8 cellular contexts compared by ENCODE assay signal in the genomic region with DNA sequence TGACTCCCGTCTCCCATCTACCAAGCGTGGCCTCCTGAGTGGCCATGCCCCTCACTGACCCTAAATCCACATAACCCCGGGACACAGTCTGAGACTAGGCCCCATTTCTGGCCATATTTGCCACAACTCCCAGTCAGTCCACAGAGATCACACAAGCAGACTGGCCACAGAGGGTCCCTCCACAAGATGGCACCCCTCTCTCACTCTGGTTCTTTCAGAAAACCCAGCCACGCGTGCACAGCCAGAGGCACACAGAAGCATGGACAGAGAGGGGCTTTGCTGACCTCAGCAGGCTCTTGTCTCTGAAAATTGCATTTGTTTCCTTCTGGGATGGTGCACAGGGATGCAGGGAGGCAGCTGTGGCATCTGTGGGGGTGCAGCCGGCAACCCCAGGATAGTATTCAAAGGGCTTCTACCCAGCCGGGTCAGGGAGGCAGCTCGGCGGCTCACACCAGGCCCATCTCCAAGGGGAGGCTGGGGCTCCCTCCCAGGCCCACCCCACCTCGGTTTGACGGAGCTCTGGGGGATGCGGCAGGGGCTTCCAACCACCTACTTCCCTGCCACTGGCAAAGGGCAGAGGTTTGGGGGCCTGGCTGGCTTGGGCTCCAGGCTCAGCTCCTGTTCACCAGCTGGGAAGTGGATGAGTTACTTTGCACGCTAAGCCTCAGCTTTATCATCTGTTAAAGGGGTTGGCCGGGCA. TPM values are rescaled to one million over a fixed set of nuclear protein-coding genes. Genes with fewer than 3 reads are reported as not detected.
DNase-seq lines count a peak whose midpoint lies in the region; ATAC-seq, FAIRE-seq and TF ChIP-seq lines count a peak whose summit lies in the region.

No MANE protein-coding gene starts in this region.

- H3K4me3 ChIP-seq in K562, result no peak overlapping the region

- H3K27me3 ChIP-seq in K562 (ENCODE audit: control insufficient read depth in 2 of 2, insufficient read depth in 2 of 2, low read length in 2 of 2), result peaks cover 2 to 30% of the 10 kb centered on the region in 2 experiments; a peak in 3 of 5 replicates

- FAIRE-seq in K562 (lab: Jason Lieb, UNC), result no peak

- ATAC-seq in K562, result peak; percentile 49; the same call in 1 of the 3 replicates
- ATAC-seq in GM19397 (IDR thresholded peaks at IDR 0.05; ENCODE audit: unreplicated experiment), result no peak

- H3K27ac Mint-ChIP-seq in activated CD4-positive, alpha-beta memory T cell treated with anti-CD3 and anti-CD28 coated beads for 36 hours, result no peak overlapping the region
- H3K27ac Mint-ChIP-seq in activated CD4-positive, alpha-beta memory T cell treated with anti-CD3 and anti-CD28 coated beads, Interleukin-2, amount 10 ng/mL, durations not matched to agents 7 days and 5 days, result no peak overlapping the region

- H3K27me3 Mint-ChIP-seq in activated CD4-positive, alpha-beta memory T cell treated with anti-CD3 and anti-CD28 coated beads for 36 hours, result no peaks in the 10 kb centered on the region
- no peaks in the 10 kb centered on the region for H3K27me3 Mint-ChIP-seq in activated CD4-positive, alpha-beta memory T cell treated with anti-CD3 and anti-CD28 coated beads, Interleukin-2, amount 10 ng/mL, durations not matched to agents 7 days and 5 days

- H3K36me3 Mint-ChIP-seq in activated CD4-positive, alpha-beta memory T cell treated with anti-CD3 and anti-CD28 coated beads for 36 hours, result no peaks in the 10 kb centered on the region
- no peaks in the 10 kb centered on the region for H3K36me3 Mint-ChIP-seq in activated CD4-positive, alpha-beta memory T cell treated with anti-CD3 and anti-CD28 coated beads, Interleukin-2, amount 10 ng/mL, durations not matched to agents 7 days and 5 days (ENCODE audit: low read depth)

- in situ Hi-C loops in K562 (cut with MboI), result no loop called here

- TF ChIP-seq CTCF in K562 (IDR thresholded peaks at IDR 0.05 in 2 of 3, conservative IDR thresholded peaks at IDR 0.05 in 1 of 3; ENCODE audit: insufficient read depth in 2 of 3, low read depth in 1 of 3, low read length in 3 of 3), result peak; percentile 43 to 48 (median 47); a peak in 4 of 6 replicates

- WGBS in K562 (ENCODE audit: insufficient coverage, low coverage, missing lambda C conversion rate), result 1% methylated on average over 8 of the region's 14 CpGs

- peak; percentile 32 for DNase-seq in activated CD4-positive, alpha-beta memory T cell treated with anti-CD3 and anti-CD28 coated beads for 36 hours
- DNase-seq in activated CD4-positive, alpha-beta memory T cell treated with anti-CD3 and anti-CD28 coated beads, Interleukin-2, amount 10 ng/mL, durations not matched to agents 7 days and 5 days, result no peak
- DNase-seq in NAMALWA (ENCODE audit: low spot score), result peak; percentile 34
- DNase-seq in K562 (ENCODE audit: extremely low read depth in 1 of 4, low spot score in 3 of 4), result peak; percentile 12 to 26 (median 16)
- peak; percentile 88 for DNase-seq in islet precursor cell
- DNase-seq in stromal cell of bone marrow (ENCODE audit: low read depth), result peak; percentile 10
- no peak for DNase-seq in LoVo (ENCODE audit: low spot score)

- H3K79me2 ChIP-seq in K562 (ENCODE audit: control insufficient read depth, insufficient read depth, low read length), result no peaks in the 10 kb centered on the region

- peak; percentile 35 to 52; a peak in 3 of 4 replicates for TF ChIP-seq RAD21 in K562 (CRISPR knock-in tag; conservative IDR thresholded peaks at IDR 0.05 in 1 of 2, IDR thresholded peaks at IDR 0.05 in 1 of 2)

- H3K9me3 Mint-ChIP-seq in activated CD4-positive, alpha-beta memory T cell treated with anti-CD3 and anti-CD28 coated beads for 36 hours, result no peaks in the 10 kb centered on the region
- H3K9me3 Mint-ChIP-seq in activated CD4-positive, alpha-beta memory T cell treated with anti-CD3 and anti-CD28 coated beads, Interleukin-2, amount 10 ng/mL, durations not matched to agents 7 days and 5 days, result no peaks in the 10 kb centered on the region

- H3K9me3 ChIP-seq in K562 (replicated peaks; ENCODE audit: control insufficient read depth, insufficient read depth, low read depth, low read length), result no peaks in the 10 kb centered on the region

- intact Hi-C loops in activated CD4-positive, alpha-beta memory T cell treated with anti-CD3 and anti-CD28 coated beads for 36 hours (cut with micrococcal nuclease), result no loop called here
- intact Hi-C loops in K562 (cut with micrococcal nuclease), result no loop called here

- TF ChIP-seq EP300 in K562 (IDR thresholded peaks at IDR 0.05; ENCODE audit: low read length), result no peak

- no peaks in the 10 kb centered on the region for H3K4me1 ChIP-seq in K562 (replicated peaks in 1 of 2; ENCODE audit: control insufficient read depth in 2 of 2, insufficient read depth in 2 of 2, low read length in 2 of 2)

- no peaks in the 10 kb centered on the region for H4K20me1 ChIP-seq in K562 (replicated peaks; ENCODE audit: control insufficient read depth, insufficient read depth, low read length)

- CTCF ChIA-PET in activated CD4-positive, alpha-beta memory T cell treated with anti-CD3 and anti-CD28 coated beads for 36 hours (lab: Charles Lee), result interaction anchor here (1.0 to 1.2 kb wide), 2 partner anchors 221 to 222 kb away, joined by 3 to 4 read pairs; no protein-coding TSS in a partner anchor
- CTCF ChIA-PET in activated CD4-positive, alpha-beta memory T cell treated with anti-CD3 and anti-CD28 coated beads, Interleukin-2, amount 10 ng/mL, durations not matched to agents 7 days and 5 days (lab: Charles Lee), result interaction anchor here (0.9 kb wide), 1 partner anchor 536 kb away, joined by 3 read pairs; no protein-coding TSS in a partner anchor
- CTCF ChIA-PET in K562 (lab: Yijun Ruan, JAX; ENCODE audit: low intra/inter-chr PET ratio), result no interaction called here

- no peak for TF ChIP-seq POLR2A in K562 (conservative IDR thresholded peaks at IDR 0.05)

- no peak overlapping the region for H2AFZ ChIP-seq in K562 (ENCODE audit: low read depth, low read length)

- H3K27ac ChIP-seq in K562 (ENCODE audit: extremely low read depth, low read depth, low read length), result no peak overlapping the region

- H3K4me1 Mint-ChIP-seq in activated CD4-positive, alpha-beta memory T cell treated with anti-CD3 and anti-CD28 coated beads for 36 hours (ENCODE audit: low read depth), result no peaks in the 10 kb centered on the region
- H3K4me1 Mint-ChIP-seq in activated CD4-positive, alpha-beta memory T cell treated with anti-CD3 and anti-CD28 coated beads, Interleukin-2, amount 10 ng/mL, durations not matched to agents 7 days and 5 days, result no peaks in the 10 kb centered on the region

- H3K9me1 ChIP-seq in K562 (ENCODE audit: control insufficient read depth, insufficient read depth, low read length), result no peaks in the 10 kb centered on the region

- POLR2A ChIA-PET in activated CD4-positive, alpha-beta memory T cell treated with anti-CD3 and anti-CD28 coated beads for 36 hours (lab: Charles Lee), result no interaction called here
- POLR2A ChIA-PET in activated CD4-positive, alpha-beta memory T cell treated with anti-CD3 and anti-CD28 coated beads, Interleukin-2, amount 10 ng/mL, durations not matched to agents 7 days and 5 days (lab: Charles Lee), result no interaction called here
- POLR2A ChIA-PET in K562 (lab: Yijun Ruan, JAX), result no interaction called here

- BruUV-seq in K562 (replicated peaks; lab: Mats Ljungman, UMichigan), result no TSS peak

- H3K4me2 ChIP-seq in K562 (ENCODE audit: insufficient read depth, low read length), result no peak overlapping the region

- no peak overlapping the region for H3K9ac ChIP-seq in K562 (ENCODE audit: insufficient read depth in 1 of 2, low read depth in 2 of 2, low read length in 2 of 2)

- no peak overlapping the region for H3K4me3 Mint-ChIP-seq in activated CD4-positive, alpha-beta memory T cell treated with anti-CD3 and anti-CD28 coated beads for 36 hours
- no peak overlapping the region for H3K4me3 Mint-ChIP-seq in activated CD4-positive, alpha-beta memory T cell treated with anti-CD3 and anti-CD28 coated beads, Interleukin-2, amount 10 ng/mL, durations not matched to agents 7 days and 5 days

- no peaks in the 10 kb centered on the region for H3K36me3 ChIP-seq in K562 (ENCODE audit: control insufficient read depth, insufficient read depth, low read length)

RNA-seq across cellular contexts. Expression of gene DOC2B, which starts 16.8 kb away (rescaled TPM):
- total RNA-seq in activated CD4-positive, alpha-beta memory T cell treated with anti-CD3 and anti-CD28 coated beads for 36 hours, result under 1 TPM; 0.02 to 0.12 TPM
- total RNA-seq in activated CD4-positive, alpha-beta memory T cell treated with anti-CD3 and anti-CD28 coated beads, Interleukin-2, amount 10 ng/mL, durations not matched to agents 7 days and 5 days, result not detected
- total RNA-seq in K562 (2011; cell fraction: chromatin; rRNA removed; ENCODE audit: low replicate concordance), result not detected in 2 replicates
- not detected in 2 replicates for total RNA-seq in K562 (2011; cell fraction: nucleolus; rRNA removed)
- total RNA-seq in K562 (2011; cell fraction: nucleoplasm; rRNA removed), result not detected in 2 replicates
- total RNA-seq in K562 (2014; rRNA removed) (not detected in 2 replicates), K562 (2014; rRNA removed; fragmentation: Illumina TruSeq; extraction: Trizol) (not detected in 2 replicates), K562 (2015; rRNA removed; fragmentation: Illumina TruSeq; extraction: Trizol) (not detected in 2 replicates), K562 (2021) (0.02 TPM in 1 of 2 replicates, not detected in the other)
- polyA plus RNA-seq in K562 (2011; rRNA removed) (not detected in 2 replicates), K562 (2014; fragmentation: Illumina TruSeq; extraction: Trizol) (not detected in 2 replicates), K562 (2014; fragmentation: Nextera tagmentation; extraction: Ambion mirVana) (not detected), K562 (2014; rRNA removed) (not detected in 2 replicates)
- 0.01 TPM in 1 of 2 replicates, not detected in the other for polyA plus RNA-seq in K562 (2011; cell fraction: cytosol; rRNA removed)
- polyA plus RNA-seq in K562 (2011; cell fraction: nucleus; rRNA removed), result not detected in 2 replicates
- 0.01 TPM in 1 of 2 replicates, not detected in the other for polyA plus RNA-seq in K562 (2012)
- polyA minus RNA-seq in K562 (2011; rRNA and poly(A)+ RNA removed), result not detected in 2 replicates
- polyA minus RNA-seq in K562 (2011; cell fraction: cytosol; rRNA and poly(A)+ RNA removed), result not detected in 2 replicates
- not detected in 2 replicates for polyA minus RNA-seq in K562 (2011; cell fraction: nucleus; rRNA and poly(A)+ RNA removed)

RNA-seq across cellular contexts. Expression of gene SCGB1C2, which starts 27.3 kb away (rescaled TPM):
- total RNA-seq in activated CD4-positive, alpha-beta memory T cell treated with anti-CD3 and anti-CD28 coated beads for 36 hours, result not detected
- total RNA-seq in activated CD4-positive, alpha-beta memory T cell treated with anti-CD3 and anti-CD28 coated beads, Interleukin-2, amount 10 ng/mL, durations not matched to agents 7 days and 5 days, result not detected
- total RNA-seq in K562 (2011; cell fraction: chromatin; rRNA removed; ENCODE audit: low replicate concordance), result not detected in 2 replicates
- not detected in 2 replicates for total RNA-seq in K562 (2011; cell fraction: nucleolus; rRNA removed)
- not detected in 2 replicates for total RNA-seq in K562 (2011; cell fraction: nucleoplasm; rRNA removed)
- total RNA-seq in K562 (2014; rRNA removed) (not detected in 2 replicates), K562 (2014; rRNA removed; fragmentation: Illumina TruSeq; extraction: Trizol) (not detected in 2 replicates), K562 (2015; rRNA removed; fragmentation: Illumina TruSeq; extraction: Trizol) (not detected in 2 replicates), K562 (2021) (not detected in 2 replicates)
- polyA plus RNA-seq in K562 (2011; rRNA removed) (not detected in 2 replicates), K562 (2014; fragmentation: Illumina TruSeq; extraction: Trizol) (not detected in 2 replicates), K562 (2014; fragmentation: Nextera tagmentation; extraction: Ambion mirVana) (not detected), K562 (2014; rRNA removed) (not detected in 2 replicates)
- polyA plus RNA-seq in K562 (2011; cell fraction: cytosol; rRNA removed), result not detected in 2 replicates
- not detected in 2 replicates for polyA plus RNA-seq in K562 (2011; cell fraction: nucleus; rRNA removed)
- polyA plus RNA-seq in K562 (2012), result not detected in 2 replicates
- polyA minus RNA-seq in K562 (2011; rRNA and poly(A)+ RNA removed), result not detected in 2 replicates
- polyA minus RNA-seq in K562 (2011; cell fraction: cytosol; rRNA and poly(A)+ RNA removed), result not detected in 2 replicates
- not detected in 2 replicates for polyA minus RNA-seq in K562 (2011; cell fraction: nucleus; rRNA and poly(A)+ RNA removed)

Comparison
In these comparisons a context has a peak if more than half of its experiments do, and no peak if none do; other contexts are left out.
1. DNase-seq: peak in activated CD4-positive, alpha-beta memory T cell treated with anti-CD3 and anti-CD28 coated beads for 36 hours (single experiment), NAMALWA (single experiment), K562 (4 of 4), islet precursor cell (single experiment) and stromal cell of bone marrow (single experiment); none in activated CD4-positive, alpha-beta memory T cell treated with anti-CD3 and anti-CD28 coated beads, Interleukin-2, amount 10 ng/mL, durations not matched to agents 7 days and 5 days (single experiment) and LoVo (single experiment).